ENCODE assay signal across 21 cellular contexts in genomic region chr2:64792310-64792709, GRCh38.
DNase-seq lines count a peak whose midpoint lies in the region; ATAC-seq, FAIRE-seq and TF ChIP-seq lines count a peak whose summit lies in the region.
"Had no signal": no experiment of that assay in that cellular context is flagged by ENCODE, and none has a peak within 500 bp of the region (broad histone marks: within the 10 kb centered on the region; RNA-seq: fewer than 3 reads in every experiment).

No MANE protein-coding gene starts in this region.

- no peaks in the 10 kb centered on the region for H3K4me1 Mint-ChIP-seq in astrocyte (ENCODE audit: low read depth, unreplicated experiment)
- no peaks in the 10 kb centered on the region for H3K4me1 Mint-ChIP-seq in activated T-helper 17 cell treated with anti-CD3 and anti-CD28 coated beads, Interleukin-2, amount 50 U/mL, for 72 hours
- H3K4me1 Mint-ChIP-seq: stimulated activated effector memory CD8-positive, alpha-beta T cell treated with anti-CD3 and anti-CD28 coated beads, Interleukin-12 subunit alpha, Interleukin-12 subunit beta, amount 100 ng/mL, for 72 hours had no signal

- peak overlapping the region; percentile 97 for H3K27ac ChIP-seq in ACC112 (ENCODE audit: low read depth, low read length)
- no peak overlapping the region for H3K27ac ChIP-seq in astrocyte (ENCODE audit: low read depth, low read length)
- no peak overlapping the region for H3K27ac ChIP-seq in vagina
- H3K27ac ChIP-seq: coronary artery, heart right ventricle, SJSA1, skin epidermis, transverse colon had no signal

- TF ChIP-seq CTCF in astrocyte (IDR thresholded peaks at IDR 0.05; ENCODE audit: insufficient read depth, low read depth, low read length), result no peak
- TF ChIP-seq CTCF in vagina (IDR thresholded peaks at IDR 0.05), result no peak

- H3K79me2 ChIP-seq in ACC112 (ENCODE audit: control insufficient read depth, insufficient read depth, low read length, unreplicated experiment), result no peaks in the 10 kb centered on the region
- no peaks in the 10 kb centered on the region for H3K79me2 ChIP-seq in astrocyte (ENCODE audit: insufficient read depth, low read length)

- H3K9me3 ChIP-seq in astrocyte (ENCODE audit: insufficient read depth, low read depth, low read length) (no peaks in the 10 kb centered on the region), vagina (no peaks in the 10 kb centered on the region)
- H3K9me3 ChIP-seq: heart right ventricle, SJSA1, transverse colon had no signal

- H3K36me3 ChIP-seq in ACC112 (ENCODE audit: insufficient read depth, low read length), result no peaks in the 10 kb centered on the region
- H3K36me3 ChIP-seq in astrocyte (ENCODE audit: insufficient read depth, low read length), result no peaks in the 10 kb centered on the region
- H3K36me3 ChIP-seq in vagina, result no peaks in the 10 kb centered on the region
- H3K36me3 ChIP-seq: heart right ventricle, SJSA1, transverse colon had no signal

- H3K27ac Mint-ChIP-seq in astrocyte (ENCODE audit: unreplicated experiment), result no peak overlapping the region
- H3K27ac Mint-ChIP-seq in activated T-helper 17 cell treated with anti-CD3 and anti-CD28 coated beads, Interleukin-2, amount 50 U/mL, for 72 hours, result no peak overlapping the region
- H3K27ac Mint-ChIP-seq: activated CD8-positive, alpha-beta T cell treated with anti-CD3 and anti-CD28 coated beads for 36 hours; stimulated activated effector memory CD8-positive, alpha-beta T cell treated with anti-CD3 and anti-CD28 coated beads, Interleukin-12 subunit alpha, Interleukin-12 subunit beta, amount 100 ng/mL, for 72 hours had no signal

- H3K27me3 Mint-ChIP-seq in astrocyte (ENCODE audit: low read depth, unreplicated experiment), result peaks cover 2% of the 10 kb centered on the region
- no peaks in the 10 kb centered on the region for H3K27me3 Mint-ChIP-seq in activated T-helper 17 cell treated with anti-CD3 and anti-CD28 coated beads, Interleukin-2, amount 50 U/mL, for 72 hours

- TF ChIP-seq POLR2A in vagina (IDR thresholded peaks at IDR 0.05), result no peak

- H3K4me1 ChIP-seq in ACC112 (ENCODE audit: control insufficient read depth, insufficient read depth, low read length, unreplicated experiment), result peaks cover 37% of the 10 kb centered on the region
- H3K4me1 ChIP-seq in astrocyte (ENCODE audit: insufficient read depth, low read length), result peaks cover 10% of the 10 kb centered on the region
- peaks cover 2% of the 10 kb centered on the region for H3K4me1 ChIP-seq in vagina

- H2AFZ ChIP-seq in ACC112 (ENCODE audit: low read length, unreplicated experiment) (no peak overlapping the region), astrocyte (ENCODE audit: low read depth, low read length) (no peak overlapping the region)

- no peak overlapping the region for H3K4me3 Mint-ChIP-seq in astrocyte (ENCODE audit: unreplicated experiment)
- no peak overlapping the region for H3K4me3 Mint-ChIP-seq in activated T-helper 17 cell treated with anti-CD3 and anti-CD28 coated beads, Interleukin-2, amount 50 U/mL, for 72 hours
- H3K4me3 Mint-ChIP-seq: activated CD8-positive, alpha-beta T cell treated with anti-CD3 and anti-CD28 coated beads for 36 hours; stimulated activated effector memory CD8-positive, alpha-beta T cell treated with anti-CD3 and anti-CD28 coated beads, Interleukin-12 subunit alpha, Interleukin-12 subunit beta, amount 100 ng/mL, for 72 hours had no signal

- DNase-seq in LHCN-M2 (ENCODE audit: low read depth), result peak; percentile 71
- no peak for DNase-seq in astrocyte (ENCODE audit: low read depth)
- DNase-seq in kidney glomerular epithelial cell (lab: John Stamatoyannopoulos, UW), result peak; percentile 10
- no peak for DNase-seq in vagina (ENCODE audit: extremely low spot score in 2 of 2)
- no peak for DNase-seq in pons (ENCODE audit: low spot score)
- DNase-seq: activated CD8-positive, alpha-beta T cell treated with anti-CD3 and anti-CD28 coated beads for 36 hours; heart right ventricle; Kasumi-1; NCI-H146; NCI-H345; nucleus accumbens; transverse colon had no signal

- H3K27me3 ChIP-seq in ACC112 (ENCODE audit: insufficient read depth, low read length), result no peaks in the 10 kb centered on the region
- H3K27me3 ChIP-seq in astrocyte (ENCODE audit: insufficient read depth, low read length), result no peaks in the 10 kb centered on the region
- H3K27me3 ChIP-seq in vagina, result no peaks in the 10 kb centered on the region
- H3K27me3 ChIP-seq: SJSA1, transverse colon had no signal

- H3K36me3 Mint-ChIP-seq in astrocyte (ENCODE audit: low read depth, unreplicated experiment), result no peaks in the 10 kb centered on the region
- no peaks in the 10 kb centered on the region for H3K36me3 Mint-ChIP-seq in activated T-helper 17 cell treated with anti-CD3 and anti-CD28 coated beads, Interleukin-2, amount 50 U/mL, for 72 hours (ENCODE audit: low read depth)
- H3K36me3 Mint-ChIP-seq: stimulated activated effector memory CD8-positive, alpha-beta T cell treated with anti-CD3 and anti-CD28 coated beads, Interleukin-12 subunit alpha, Interleukin-12 subunit beta, amount 100 ng/mL, for 72 hours had no signal

- intact Hi-C loops in vagina (cut with DNase I), result no loop called here

- H4K20me1 ChIP-seq in astrocyte (ENCODE audit: insufficient read depth, low read length), result no peaks in the 10 kb centered on the region

- H3K9ac ChIP-seq in astrocyte (ENCODE audit: low read length), result no peak overlapping the region

- H3K4me2 ChIP-seq in astrocyte (ENCODE audit: low read length), result peak overlapping the region; percentile 75

- H3K9me3 Mint-ChIP-seq in astrocyte (ENCODE audit: unreplicated experiment), result peaks cover 3% of the 10 kb centered on the region
- H3K9me3 Mint-ChIP-seq in activated T-helper 17 cell treated with anti-CD3 and anti-CD28 coated beads, Interleukin-2, amount 50 U/mL, for 72 hours, result no peaks in the 10 kb centered on the region
- H3K9me3 Mint-ChIP-seq: activated CD8-positive, alpha-beta T cell treated with anti-CD3 and anti-CD28 coated beads for 36 hours; stimulated activated effector memory CD8-positive, alpha-beta T cell treated with anti-CD3 and anti-CD28 coated beads, Interleukin-12 subunit alpha, Interleukin-12 subunit beta, amount 100 ng/mL, for 72 hours had no signal

- FAIRE-seq in astrocyte (lab: Jason Lieb, UNC), result no peak
- FAIRE-seq: keratinocyte had no signal

- no peak for ATAC-seq in activated T-helper 17 cell treated with anti-CD3 and anti-CD28 coated beads, Interleukin-2, amount 50 U/mL, for 72 hours (replicated peaks)
- no peak for ATAC-seq in GM21825 (IDR thresholded peaks at IDR 0.05; ENCODE audit: unreplicated experiment)
- ATAC-seq: activated CD8-positive, alpha-beta T cell treated with anti-CD3 and anti-CD28 coated beads for 36 hours; esophagus mucosa; heart right ventricle; stimulated activated effector memory CD8-positive, alpha-beta T cell treated with anti-CD3 and anti-CD28 coated beads, Interleukin-12 subunit alpha, Interleukin-12 subunit beta, amount 100 ng/mL, for 72 hours had no signal

- no peak overlapping the region for H3K4me3 ChIP-seq in ACC112 (ENCODE audit: low read depth, low read length)
- no peak overlapping the region for H3K4me3 ChIP-seq in astrocyte (ENCODE audit: insufficient read depth, low read depth, low read length)
- no peak overlapping the region for H3K4me3 ChIP-seq in vagina
- H3K4me3 ChIP-seq: coronary artery, heart right ventricle, SJSA1, skin epidermis, transverse colon had no signal

Comparison
In these comparisons a context has a peak if more than half of its experiments do, and no peak if none do; other contexts are left out.
1. DNase-seq: peak in LHCN-M2 (single experiment) and kidney glomerular epithelial cell (single experiment); none in astrocyte (single experiment), vagina (0 of 2) and pons (single experiment).